Comparison of ENCODE assay signal across 1 cellular context in the genomic region with DNA sequence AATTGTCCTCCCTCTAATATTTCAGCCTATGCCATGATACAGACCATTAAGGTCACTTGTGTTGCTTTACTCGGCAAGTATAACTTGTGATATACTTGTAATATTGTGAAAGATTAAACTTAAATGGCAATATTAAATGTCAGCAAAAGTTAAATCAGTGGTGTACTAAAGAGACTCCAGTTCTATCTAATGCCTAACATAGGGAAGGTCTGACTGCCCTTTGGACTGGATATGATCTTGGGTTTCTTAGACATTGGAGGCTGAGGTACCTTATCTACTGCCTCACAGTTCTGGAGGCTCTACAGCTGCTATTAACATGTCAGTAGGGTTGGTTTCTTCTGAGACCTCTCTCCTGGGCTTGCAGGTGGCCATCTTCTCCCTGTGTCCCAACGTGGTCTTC.
TF ChIP-seq lines count a peak whose summit lies in the region.

No MANE protein-coding gene starts in this region.

TF ChIP-seq in K562, 482 proteins besides CTCF, POLR2A, EP300 and RAD21 (continued from another document and continues in another):
- TF ChIP-seq, protein P1, sequence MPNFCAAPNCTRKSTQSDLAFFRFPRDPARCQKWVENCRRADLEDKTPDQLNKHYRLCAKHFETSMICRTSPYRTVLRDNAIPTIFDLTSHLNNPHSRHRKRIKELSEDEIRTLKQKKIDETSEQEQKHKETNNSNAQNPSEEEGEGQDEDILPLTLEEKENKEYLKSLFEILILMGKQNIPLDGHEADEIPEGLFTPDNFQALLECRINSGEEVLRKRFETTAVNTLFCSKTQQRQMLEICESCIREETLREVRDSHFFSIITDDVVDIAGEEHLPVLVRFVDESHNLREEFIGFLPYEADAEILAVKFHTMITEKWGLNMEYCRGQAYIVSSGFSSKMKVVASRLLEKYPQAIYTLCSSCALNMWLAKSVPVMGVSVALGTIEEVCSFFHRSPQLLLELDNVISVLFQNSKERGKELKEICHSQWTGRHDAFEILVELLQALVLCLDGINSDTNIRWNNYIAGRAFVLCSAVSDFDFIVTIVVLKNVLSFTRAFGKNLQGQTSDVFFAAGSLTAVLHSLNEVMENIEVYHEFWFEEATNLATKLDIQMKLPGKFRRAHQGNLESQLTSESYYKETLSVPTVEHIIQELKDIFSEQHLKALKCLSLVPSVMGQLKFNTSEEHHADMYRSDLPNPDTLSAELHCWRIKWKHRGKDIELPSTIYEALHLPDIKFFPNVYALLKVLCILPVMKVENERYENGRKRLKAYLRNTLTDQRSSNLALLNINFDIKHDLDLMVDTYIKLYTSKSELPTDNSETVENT (CRISPR knock-in tag; IDR thresholded peaks at IDR 0.05): no peak
- TF ChIP-seq, protein P2, sequence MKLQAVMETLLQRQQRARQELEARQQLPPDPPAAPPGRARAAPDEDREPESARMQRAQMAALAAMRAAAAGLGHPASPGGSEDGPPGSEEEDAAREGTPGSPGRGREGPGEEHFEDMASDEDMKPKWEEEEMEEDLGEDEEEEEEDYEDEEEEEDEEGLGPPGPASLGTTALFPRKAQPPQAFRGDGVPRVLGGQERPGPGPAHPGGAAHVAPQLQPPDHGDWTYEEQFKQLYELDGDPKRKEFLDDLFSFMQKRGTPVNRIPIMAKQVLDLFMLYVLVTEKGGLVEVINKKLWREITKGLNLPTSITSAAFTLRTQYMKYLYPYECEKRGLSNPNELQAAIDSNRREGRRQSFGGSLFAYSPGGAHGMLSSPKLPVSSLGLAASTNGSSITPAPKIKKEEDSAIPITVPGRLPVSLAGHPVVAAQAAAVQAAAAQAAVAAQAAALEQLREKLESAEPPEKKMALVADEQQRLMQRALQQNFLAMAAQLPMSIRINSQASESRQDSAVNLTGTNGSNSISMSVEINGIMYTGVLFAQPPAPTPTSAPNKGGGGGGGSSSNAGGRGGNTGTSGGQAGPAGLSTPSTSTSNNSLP (IDR thresholded peaks at IDR 0.05; ENCODE audit: borderline replicate concordance, low read depth, low read length): peak; percentile 31; the same call in 1 of the 2 replicates
- TF ChIP-seq CCNT2 (IDR thresholded peaks at IDR 0.05; ENCODE audit: borderline replicate concordance, extremely low read depth, insufficient read length, low read depth, low read length) (peak; percentile 51), ZBED1 (IDR thresholded peaks at IDR 0.05) (no peak), NBN (IDR thresholded peaks at IDR 0.05; ENCODE audit: low read depth) (0 out of 2 replicates have a peak, but pooled peaks have one; percentile 43), ZZZ3 (IDR thresholded peaks at IDR 0.05) (no peak), SP1 (CRISPR knock-in tag; IDR thresholded peaks at IDR 0.05) (no peak), STAT5B (CRISPR knock-in tag; IDR thresholded peaks at IDR 0.05) (no peak), KAT2B (IDR thresholded peaks at IDR 0.05; ENCODE audit: low read depth, low read length) (no peak), BCOR (IDR thresholded peaks at IDR 0.05) (no peak), IRF2 (CRISPR knock-in tag; IDR thresholded peaks at IDR 0.05) (no peak), HNRNPLL (IDR thresholded peaks at IDR 0.05; ENCODE audit: low read depth, low read length, poor library complexity, severe bottlenecking) (no peak), TRIM28 (IDR thresholded peaks at IDR 0.05) (0 out of 2 replicates have a peak, but pooled peaks have one; percentile 28), ESRRB (CRISPR knock-in tag; IDR thresholded peaks at IDR 0.05; ENCODE audit: borderline replicate concordance) (no peak), NR2F6 (CRISPR knock-in tag; IDR thresholded peaks at IDR 0.05) (no peak), MEF2A (IDR thresholded peaks at IDR 0.05; ENCODE audit: control insufficient read depth, low read depth, low read length) (no peak), NFIX (CRISPR knock-in tag; IDR thresholded peaks at IDR 0.05; ENCODE audit: low read depth) (no peak), SREBF1 (IDR thresholded peaks at IDR 0.05; ENCODE audit: borderline replicate concordance, low read depth, low read length) (no peak), ZNF583 (CRISPR knock-in tag; IDR thresholded peaks at IDR 0.05) (no peak), L3MBTL2 (IDR thresholded peaks at IDR 0.05) (no peak), ETV5 (CRISPR knock-in tag; IDR thresholded peaks at IDR 0.05; ENCODE audit: low read depth) (no peak), NFE2 (IDR thresholded peaks at IDR 0.05; ENCODE audit: low read depth) (no peak), PCBP1 (IDR thresholded peaks at IDR 0.05; ENCODE audit: low read depth, low read length, poor library complexity, severe bottlenecking) (no peak), PHF8 (IDR thresholded peaks at IDR 0.05; ENCODE audit: borderline replicate concordance, low read length) (no peak), XRCC3 (IDR thresholded peaks at IDR 0.05) (no peak), ELF4 (CRISPR knock-in tag; IDR thresholded peaks at IDR 0.05) (no peak), ZKSCAN1 (IDR thresholded peaks at IDR 0.05; ENCODE audit: low read depth, low read length) (no peak)
- TF ChIP-seq, protein P3, sequence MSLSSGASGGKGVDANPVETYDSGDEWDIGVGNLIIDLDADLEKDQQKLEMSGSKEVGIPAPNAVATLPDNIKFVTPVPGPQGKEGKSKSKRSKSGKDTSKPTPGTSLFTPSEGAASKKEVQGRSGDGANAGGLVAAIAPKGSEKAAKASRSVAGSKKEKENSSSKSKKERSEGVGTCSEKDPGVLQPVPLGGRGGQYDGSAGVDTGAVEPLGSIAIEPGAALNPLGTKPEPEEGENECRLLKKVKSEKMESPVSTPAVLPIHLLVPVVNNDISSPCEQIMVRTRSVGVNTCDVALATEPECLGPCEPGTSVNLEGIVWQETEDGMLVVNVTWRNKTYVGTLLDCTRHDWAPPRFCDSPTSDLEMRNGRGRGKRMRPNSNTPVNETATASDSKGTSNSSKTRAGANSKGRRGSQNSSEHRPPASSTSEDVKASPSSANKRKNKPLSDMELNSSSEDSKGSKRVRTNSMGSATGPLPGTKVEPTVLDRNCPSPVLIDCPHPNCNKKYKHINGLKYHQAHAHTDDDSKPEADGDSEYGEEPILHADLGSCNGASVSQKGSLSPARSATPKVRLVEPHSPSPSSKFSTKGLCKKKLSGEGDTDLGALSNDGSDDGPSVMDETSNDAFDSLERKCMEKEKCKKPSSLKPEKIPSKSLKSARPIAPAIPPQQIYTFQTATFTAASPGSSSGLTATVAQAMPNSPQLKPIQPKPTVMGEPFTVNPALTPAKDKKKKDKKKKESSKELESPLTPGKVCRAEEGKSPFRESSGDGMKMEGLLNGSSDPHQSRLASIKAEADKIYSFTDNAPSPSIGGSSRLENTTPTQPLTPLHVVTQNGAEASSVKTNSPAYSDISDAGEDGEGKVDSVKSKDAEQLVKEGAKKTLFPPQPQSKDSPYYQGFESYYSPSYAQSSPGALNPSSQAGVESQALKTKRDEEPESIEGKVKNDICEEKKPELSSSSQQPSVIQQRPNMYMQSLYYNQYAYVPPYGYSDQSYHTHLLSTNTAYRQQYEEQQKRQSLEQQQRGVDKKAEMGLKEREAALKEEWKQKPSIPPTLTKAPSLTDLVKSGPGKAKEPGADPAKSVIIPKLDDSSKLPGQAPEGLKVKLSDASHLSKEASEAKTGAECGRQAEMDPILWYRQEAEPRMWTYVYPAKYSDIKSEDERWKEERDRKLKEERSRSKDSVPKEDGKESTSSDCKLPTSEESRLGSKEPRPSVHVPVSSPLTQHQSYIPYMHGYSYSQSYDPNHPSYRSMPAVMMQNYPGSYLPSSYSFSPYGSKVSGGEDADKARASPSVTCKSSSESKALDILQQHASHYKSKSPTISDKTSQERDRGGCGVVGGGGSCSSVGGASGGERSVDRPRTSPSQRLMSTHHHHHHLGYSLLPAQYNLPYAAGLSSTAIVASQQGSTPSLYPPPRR (CRISPR knock-in tag; IDR thresholded peaks at IDR 0.05; ENCODE audit: borderline replicate concordance): no peak
- TF ChIP-seq, protein P4, sequence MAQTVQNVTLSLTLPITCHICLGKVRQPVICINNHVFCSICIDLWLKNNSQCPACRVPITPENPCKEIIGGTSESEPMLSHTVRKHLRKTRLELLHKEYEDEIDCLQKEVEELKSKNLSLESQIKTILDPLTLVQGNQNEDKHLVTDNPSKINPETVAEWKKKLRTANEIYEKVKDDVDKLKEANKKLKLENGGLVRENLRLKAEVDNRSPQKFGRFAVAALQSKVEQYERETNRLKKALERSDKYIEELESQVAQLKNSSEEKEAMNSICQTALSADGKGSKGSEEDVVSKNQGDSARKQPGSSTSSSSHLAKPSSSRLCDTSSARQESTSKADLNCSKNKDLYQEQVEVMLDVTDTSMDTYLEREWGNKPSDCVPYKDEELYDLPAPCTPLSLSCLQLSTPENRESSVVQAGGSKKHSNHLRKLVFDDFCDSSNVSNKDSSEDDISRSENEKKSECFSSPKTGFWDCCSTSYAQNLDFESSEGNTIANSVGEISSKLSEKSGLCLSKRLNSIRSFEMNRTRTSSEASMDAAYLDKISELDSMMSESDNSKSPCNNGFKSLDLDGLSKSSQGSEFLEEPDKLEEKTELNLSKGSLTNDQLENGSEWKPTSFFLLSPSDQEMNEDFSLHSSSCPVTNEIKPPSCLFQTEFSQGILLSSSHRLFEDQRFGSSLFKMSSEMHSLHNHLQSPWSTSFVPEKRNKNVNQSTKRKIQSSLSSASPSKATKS (CRISPR knock-in tag; IDR thresholded peaks at IDR 0.05): no peak
- TF ChIP-seq, protein P5, sequence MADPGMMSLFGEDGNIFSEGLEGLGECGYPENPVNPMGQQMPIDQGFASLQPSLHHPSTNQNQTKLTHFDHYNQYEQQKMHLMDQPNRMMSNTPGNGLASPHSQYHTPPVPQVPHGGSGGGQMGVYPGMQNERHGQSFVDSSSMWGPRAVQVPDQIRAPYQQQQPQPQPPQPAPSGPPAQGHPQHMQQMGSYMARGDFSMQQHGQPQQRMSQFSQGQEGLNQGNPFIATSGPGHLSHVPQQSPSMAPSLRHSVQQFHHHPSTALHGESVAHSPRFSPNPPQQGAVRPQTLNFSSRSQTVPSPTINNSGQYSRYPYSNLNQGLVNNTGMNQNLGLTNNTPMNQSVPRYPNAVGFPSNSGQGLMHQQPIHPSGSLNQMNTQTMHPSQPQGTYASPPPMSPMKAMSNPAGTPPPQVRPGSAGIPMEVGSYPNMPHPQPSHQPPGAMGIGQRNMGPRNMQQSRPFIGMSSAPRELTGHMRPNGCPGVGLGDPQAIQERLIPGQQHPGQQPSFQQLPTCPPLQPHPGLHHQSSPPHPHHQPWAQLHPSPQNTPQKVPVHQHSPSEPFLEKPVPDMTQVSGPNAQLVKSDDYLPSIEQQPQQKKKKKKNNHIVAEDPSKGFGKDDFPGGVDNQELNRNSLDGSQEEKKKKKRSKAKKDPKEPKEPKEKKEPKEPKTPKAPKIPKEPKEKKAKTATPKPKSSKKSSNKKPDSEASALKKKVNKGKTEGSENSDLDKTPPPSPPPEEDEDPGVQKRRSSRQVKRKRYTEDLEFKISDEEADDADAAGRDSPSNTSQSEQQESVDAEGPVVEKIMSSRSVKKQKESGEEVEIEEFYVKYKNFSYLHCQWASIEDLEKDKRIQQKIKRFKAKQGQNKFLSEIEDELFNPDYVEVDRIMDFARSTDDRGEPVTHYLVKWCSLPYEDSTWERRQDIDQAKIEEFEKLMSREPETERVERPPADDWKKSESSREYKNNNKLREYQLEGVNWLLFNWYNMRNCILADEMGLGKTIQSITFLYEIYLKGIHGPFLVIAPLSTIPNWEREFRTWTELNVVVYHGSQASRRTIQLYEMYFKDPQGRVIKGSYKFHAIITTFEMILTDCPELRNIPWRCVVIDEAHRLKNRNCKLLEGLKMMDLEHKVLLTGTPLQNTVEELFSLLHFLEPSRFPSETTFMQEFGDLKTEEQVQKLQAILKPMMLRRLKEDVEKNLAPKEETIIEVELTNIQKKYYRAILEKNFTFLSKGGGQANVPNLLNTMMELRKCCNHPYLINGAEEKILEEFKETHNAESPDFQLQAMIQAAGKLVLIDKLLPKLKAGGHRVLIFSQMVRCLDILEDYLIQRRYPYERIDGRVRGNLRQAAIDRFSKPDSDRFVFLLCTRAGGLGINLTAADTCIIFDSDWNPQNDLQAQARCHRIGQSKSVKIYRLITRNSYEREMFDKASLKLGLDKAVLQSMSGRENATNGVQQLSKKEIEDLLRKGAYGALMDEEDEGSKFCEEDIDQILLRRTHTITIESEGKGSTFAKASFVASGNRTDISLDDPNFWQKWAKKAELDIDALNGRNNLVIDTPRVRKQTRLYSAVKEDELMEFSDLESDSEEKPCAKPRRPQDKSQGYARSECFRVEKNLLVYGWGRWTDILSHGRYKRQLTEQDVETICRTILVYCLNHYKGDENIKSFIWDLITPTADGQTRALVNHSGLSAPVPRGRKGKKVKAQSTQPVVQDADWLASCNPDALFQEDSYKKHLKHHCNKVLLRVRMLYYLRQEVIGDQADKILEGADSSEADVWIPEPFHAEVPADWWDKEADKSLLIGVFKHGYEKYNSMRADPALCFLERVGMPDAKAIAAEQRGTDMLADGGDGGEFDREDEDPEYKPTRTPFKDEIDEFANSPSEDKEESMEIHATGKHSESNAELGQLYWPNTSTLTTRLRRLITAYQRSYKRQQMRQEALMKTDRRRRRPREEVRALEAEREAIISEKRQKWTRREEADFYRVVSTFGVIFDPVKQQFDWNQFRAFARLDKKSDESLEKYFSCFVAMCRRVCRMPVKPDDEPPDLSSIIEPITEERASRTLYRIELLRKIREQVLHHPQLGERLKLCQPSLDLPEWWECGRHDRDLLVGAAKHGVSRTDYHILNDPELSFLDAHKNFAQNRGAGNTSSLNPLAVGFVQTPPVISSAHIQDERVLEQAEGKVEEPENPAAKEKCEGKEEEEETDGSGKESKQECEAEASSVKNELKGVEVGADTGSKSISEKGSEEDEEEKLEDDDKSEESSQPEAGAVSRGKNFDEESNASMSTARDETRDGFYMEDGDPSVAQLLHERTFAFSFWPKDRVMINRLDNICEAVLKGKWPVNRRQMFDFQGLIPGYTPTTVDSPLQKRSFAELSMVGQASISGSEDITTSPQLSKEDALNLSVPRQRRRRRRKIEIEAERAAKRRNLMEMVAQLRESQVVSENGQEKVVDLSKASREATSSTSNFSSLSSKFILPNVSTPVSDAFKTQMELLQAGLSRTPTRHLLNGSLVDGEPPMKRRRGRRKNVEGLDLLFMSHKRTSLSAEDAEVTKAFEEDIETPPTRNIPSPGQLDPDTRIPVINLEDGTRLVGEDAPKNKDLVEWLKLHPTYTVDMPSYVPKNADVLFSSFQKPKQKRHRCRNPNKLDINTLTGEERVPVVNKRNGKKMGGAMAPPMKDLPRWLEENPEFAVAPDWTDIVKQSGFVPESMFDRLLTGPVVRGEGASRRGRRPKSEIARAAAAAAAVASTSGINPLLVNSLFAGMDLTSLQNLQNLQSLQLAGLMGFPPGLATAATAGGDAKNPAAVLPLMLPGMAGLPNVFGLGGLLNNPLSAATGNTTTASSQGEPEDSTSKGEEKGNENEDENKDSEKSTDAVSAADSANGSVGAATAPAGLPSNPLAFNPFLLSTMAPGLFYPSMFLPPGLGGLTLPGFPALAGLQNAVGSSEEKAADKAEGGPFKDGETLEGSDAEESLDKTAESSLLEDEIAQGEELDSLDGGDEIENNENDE (IDR thresholded peaks at IDR 0.05; ENCODE audit: low read depth, low read length): no peak
- TF ChIP-seq, protein P6, sequence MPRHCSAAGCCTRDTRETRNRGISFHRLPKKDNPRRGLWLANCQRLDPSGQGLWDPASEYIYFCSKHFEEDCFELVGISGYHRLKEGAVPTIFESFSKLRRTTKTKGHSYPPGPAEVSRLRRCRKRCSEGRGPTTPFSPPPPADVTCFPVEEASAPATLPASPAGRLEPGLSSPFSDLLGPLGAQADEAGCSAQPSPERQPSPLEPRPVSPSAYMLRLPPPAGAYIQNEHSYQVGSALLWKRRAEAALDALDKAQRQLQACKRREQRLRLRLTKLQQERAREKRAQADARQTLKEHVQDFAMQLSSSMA (CRISPR knock-in tag; IDR thresholded peaks at IDR 0.05): no peak
